In the genomic region with DNA sequence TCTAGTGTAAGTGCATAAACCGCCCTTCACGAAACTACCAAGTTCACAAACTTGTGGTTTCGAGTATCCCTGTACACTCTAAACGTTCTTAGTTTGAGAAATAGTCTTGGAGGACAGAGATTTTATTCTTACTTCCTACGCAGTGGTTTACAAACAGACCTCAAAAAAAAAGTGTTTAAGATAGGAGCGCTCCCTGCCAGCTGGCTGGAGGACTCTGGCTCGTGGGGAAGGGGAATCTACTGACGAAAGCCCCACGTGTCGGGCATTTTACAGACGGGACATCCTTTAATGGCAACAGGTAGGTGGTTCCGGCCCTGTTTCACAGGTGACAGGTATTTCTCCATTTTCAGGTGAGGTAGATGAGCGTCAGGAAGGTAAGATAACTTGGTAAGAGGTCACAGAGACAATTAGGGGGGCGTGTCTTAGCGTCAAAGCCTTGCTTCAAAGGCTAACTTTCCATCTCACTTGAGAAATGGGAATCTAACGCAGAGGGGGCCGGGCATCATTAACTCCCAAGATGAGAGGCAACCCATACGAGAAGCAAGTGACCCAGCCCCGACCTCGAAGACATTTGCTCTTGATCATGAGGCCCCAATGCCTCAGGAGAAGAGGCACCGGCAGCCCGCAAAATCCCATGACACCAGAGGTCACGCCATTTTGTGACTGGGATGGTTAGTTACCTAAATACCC, we compare ENCODE assay signal across 8 cellular contexts. TPM values are rescaled to one million over a fixed set of nuclear protein-coding genes. Genes with fewer than 3 reads are reported as not detected.
A peak's percentile ranks its signal among the peaks of the same experiment; 100 is the strongest.
DNase-seq lines count a peak whose midpoint lies in the region; ATAC-seq and TF ChIP-seq lines count a peak whose summit lies in the region.
"Not testable (repeated sequence)": the region's sequence is repeated elsewhere in the genome, so short reads cannot be mapped to it uniquely, and the experiment has no call there.

No MANE protein-coding gene starts in this region.

- H3K4me3 ChIP-seq in BJ (ENCODE audit: low read depth, low read length) (peak overlapping the region; percentile 42), SJSA1 (peak overlapping the region; percentile 16; the same call in 1 of the 2 replicates), cardiac fibroblast (replicated peaks in 1 of 2; ENCODE audit: low read depth in 2 of 2, low read length in 2 of 2) (peak overlapping the region; percentile 19 to 49)
- H3K4me3 ChIP-seq in naive thymus-derived CD4-positive, alpha-beta T cell (ENCODE audit: low read length) = not testable (repeated sequence)

- H3K4me1 Mint-ChIP-seq in HFFc6 (ENCODE audit: low read depth); glutamatergic neuron (ENCODE audit: low read depth, unreplicated experiment); stimulated activated memory B cell treated with anti-CD40 and anti-IgM and Interleukin-4, amounts not matched to agents 10 μg/mL and 1 μg/mL and 100 μg/mL, for 72 hours: not testable (repeated sequence)
- peaks cover 0 to 14% (median 7%) of the 10 kb centered on the region in 7 donors for H3K4me1 Mint-ChIP-seq in naive thymus-derived CD4-positive, alpha-beta T cell

- POLR2A ChIA-PET in BJ (lab: Charles Lee); naive thymus-derived CD4-positive, alpha-beta T cell (lab: Charles Lee): not testable (repeated sequence)

- H3K36me3 ChIP-seq in BJ (ENCODE audit: control insufficient read depth, insufficient read depth, low read length); SJSA1; naive thymus-derived CD4-positive, alpha-beta T cell (ENCODE audit: control insufficient read depth in 2 of 3, insufficient read depth in 3 of 3, low read length in 3 of 3): not testable (repeated sequence)

- not testable (repeated sequence) for H3K27ac ChIP-seq in SJSA1
- H3K27ac ChIP-seq in naive thymus-derived CD4-positive, alpha-beta T cell (ENCODE audit: low read depth, low read length) = peak overlapping the region; percentile 60

- H3K27ac Mint-ChIP-seq in HFFc6 = peak overlapping the region; percentile 89
- H3K27ac Mint-ChIP-seq in glutamatergic neuron (ENCODE audit: unreplicated experiment) = not testable (repeated sequence)
- peak overlapping the region in 8 of 9 donors; percentile 25 to 94 (median 90) for H3K27ac Mint-ChIP-seq in naive thymus-derived CD4-positive, alpha-beta T cell
- peak overlapping the region; percentile 83 for H3K27ac Mint-ChIP-seq in stimulated activated memory B cell treated with anti-CD40 and anti-IgM and Interleukin-4, amounts not matched to agents 10 μg/mL and 1 μg/mL and 100 μg/mL, for 72 hours

- H3K9me3 Mint-ChIP-seq in HFFc6; glutamatergic neuron (ENCODE audit: unreplicated experiment); naive thymus-derived CD4-positive, alpha-beta T cell; stimulated activated memory B cell treated with anti-CD40 and anti-IgM and Interleukin-4, amounts not matched to agents 10 μg/mL and 1 μg/mL and 100 μg/mL, for 72 hours: not testable (repeated sequence)

- not testable (repeated sequence) for H3K9me3 ChIP-seq in SJSA1 (replicated peaks); naive thymus-derived CD4-positive, alpha-beta T cell (ENCODE audit: control insufficient read depth in 2 of 3, low read length in 3 of 3)

- not testable (repeated sequence) for DNase-seq in BJ (ENCODE audit: low read depth); HFFc6; SJSA1 (ENCODE audit: low read depth in 1 of 2, low spot score in 2 of 2); cardiac fibroblast (ENCODE audit: low read depth in 2 of 2); glutamatergic neuron
- DNase-seq in activated T-cell treated with anti-CD3 and anti-CD28 coated beads, Interleukin-2, amount 50 U/mL, for 1 hour = peak; percentile 33
- peak in 6 of 9 donors; percentile 1 to 53 (median 15) for DNase-seq in naive thymus-derived CD4-positive, alpha-beta T cell

- not testable (repeated sequence) for H3K27me3 ChIP-seq in BJ (ENCODE audit: control insufficient read depth, insufficient read depth, low read length); SJSA1 (replicated peaks); naive thymus-derived CD4-positive, alpha-beta T cell (ENCODE audit: control insufficient read depth in 2 of 2, insufficient read depth in 2 of 2, low read length in 2 of 2)

- TF ChIP-seq CTCF in BJ (IDR thresholded peaks at IDR 0.05; ENCODE audit: insufficient read depth, low read depth, low read length); HFFc6 (IDR thresholded peaks at IDR 0.05); cardiac fibroblast (IDR thresholded peaks at IDR 0.05; ENCODE audit: low read depth, low read length); glutamatergic neuron (IDR thresholded peaks at IDR 0.05; ENCODE audit: partially characterized antibody, unreplicated experiment): not testable (repeated sequence)

- not testable (repeated sequence) for H3K36me3 Mint-ChIP-seq in HFFc6 (ENCODE audit: low read depth); glutamatergic neuron (ENCODE audit: unreplicated experiment); naive thymus-derived CD4-positive, alpha-beta T cell; stimulated activated memory B cell treated with anti-CD40 and anti-IgM and Interleukin-4, amounts not matched to agents 10 μg/mL and 1 μg/mL and 100 μg/mL, for 72 hours

- CTCF ChIA-PET in BJ (lab: Yijun Ruan, JAX); naive thymus-derived CD4-positive, alpha-beta T cell (lab: Charles Lee): not testable (repeated sequence)

- H3K4me1 ChIP-seq in SJSA1 (replicated peaks); naive thymus-derived CD4-positive, alpha-beta T cell (ENCODE audit: control insufficient read depth in 2 of 2, insufficient read depth in 2 of 2, low read length in 2 of 2): not testable (repeated sequence)

- not testable (repeated sequence) for H3K27me3 Mint-ChIP-seq in HFFc6 (ENCODE audit: insufficient read depth); glutamatergic neuron (ENCODE audit: unreplicated experiment); naive thymus-derived CD4-positive, alpha-beta T cell; stimulated activated memory B cell treated with anti-CD40 and anti-IgM and Interleukin-4, amounts not matched to agents 10 μg/mL and 1 μg/mL and 100 μg/mL, for 72 hours

- H3K4me3 Mint-ChIP-seq in HFFc6 = peak overlapping the region; percentile 93
- H3K4me3 Mint-ChIP-seq in glutamatergic neuron (ENCODE audit: unreplicated experiment) = peak overlapping the region; percentile 86
- peak overlapping the region; percentile 45 to 83 (median 76) for H3K4me3 Mint-ChIP-seq in naive thymus-derived CD4-positive, alpha-beta T cell
- peak overlapping the region; percentile 87 for H3K4me3 Mint-ChIP-seq in stimulated activated memory B cell treated with anti-CD40 and anti-IgM and Interleukin-4, amounts not matched to agents 10 μg/mL and 1 μg/mL and 100 μg/mL, for 72 hours

- intact Hi-C loops in naive thymus-derived CD4-positive, alpha-beta T cell (cut with micrococcal nuclease) = loop anchor here in 1 of 2 donors (5.0 kb wide), 1 partner anchor 94 kb away; no protein-coding TSS in a partner anchor

- ATAC-seq in naive thymus-derived CD4-positive, alpha-beta T cell; stimulated activated memory B cell treated with anti-CD40 and anti-IgM and Interleukin-4, amounts not matched to agents 10 μg/mL and 1 μg/mL and 100 μg/mL, for 72 hours: not testable (repeated sequence)

RNA-seq across cellular contexts. Expression of a gene that starts 0.6 kb away (rescaled TPM):
- polyA plus RNA-seq in BJ (2011; rRNA removed) = 7.0 and 19.7 TPM in 2 replicates
- 7.6 and 14.6 TPM in 2 replicates for polyA minus RNA-seq in BJ (2011; rRNA and poly(A)+ RNA removed)
- total RNA-seq in HFFc6 (2021; fragmentation: NEBNext Ultra II Directional; extraction: Animal tissue kit (Norgen Biotek cat#: 25700)) = 10 to 100 TPM; 20.1 to 27.7 (median 24.6) TPM
- 34.4 and 58.0 TPM in 2 replicates for total RNA-seq in SJSA1 (2014; rRNA removed; shearing (Covaris generic))
- total RNA-seq in glutamatergic neuron (ENCODE audit: unreplicated experiment) = 33.5 TPM
- total RNA-seq in naive thymus-derived CD4-positive, alpha-beta T cell = 10 to 100 TPM; 18.1 to 30.6 (median 27.6) TPM
- polyA plus RNA-seq in naive thymus-derived CD4-positive, alpha-beta T cell = 10 to 100 TPM; 16.4 to 27.2 TPM

RNA-seq across cellular contexts. Expression of a gene that starts 36.4 kb away (rescaled TPM):
- 0.06 and 0.07 TPM in 2 replicates for polyA plus RNA-seq in BJ (2011; rRNA removed)
- 0.05 and 0.15 TPM in 2 replicates for polyA minus RNA-seq in BJ (2011; rRNA and poly(A)+ RNA removed)
- total RNA-seq in HFFc6 (2021; fragmentation: NEBNext Ultra II Directional; extraction: Animal tissue kit (Norgen Biotek cat#: 25700)) = under 1 TPM; 0.05 to 0.34 (median 0.20) TPM
- total RNA-seq in SJSA1 (2014; rRNA removed; shearing (Covaris generic)) = not detected in 2 replicates
- total RNA-seq in glutamatergic neuron (ENCODE audit: unreplicated experiment) = 0.22 TPM
- total RNA-seq in naive thymus-derived CD4-positive, alpha-beta T cell = 100 to 1,000 TPM; 162 to 294 (median 280) TPM
- 10 to 100 TPM; 47.7 to 84.6 TPM for polyA plus RNA-seq in naive thymus-derived CD4-positive, alpha-beta T cell

Comparison
In these comparisons a context has a peak if more than half of its experiments do, and no peak if none do; other contexts are left out.
1. RNA of a gene that starts 36.4 kb away (total RNA-seq): 162 to 294 TPM in naive thymus-derived CD4-positive, alpha-beta T cell; 0.05 to 0.34 TPM in HFFc6, 0.22 TPM in glutamatergic neuron (single experiment) and not detected in SJSA1; every median in the first group is over 100 times any median in the second.
2. Peak in every context shown above with its lines, with median percentiles within 50 percentile points of each other: H3K4me3 Mint-ChIP-seq.